1 cellular context compared by ENCODE assay signal in genomic region chr2:41989503-41990180, GRCh38.
TF ChIP-seq lines count a peak whose summit lies in the region.

No MANE protein-coding gene starts in this region.

TF ChIP-seq in H1, 55 proteins besides CTCF, POLR2A, EP300 and RAD21:
- TF ChIP-seq SRF (IDR thresholded peaks at IDR 0.05; ENCODE audit: low read depth, low read length) (no peak), ASH2L (IDR thresholded peaks at IDR 0.05; ENCODE audit: low read length) (no peak), NANOG (IDR thresholded peaks at IDR 0.05; ENCODE audit: insufficient read depth, low read depth, low read length, poor library complexity, severe bottlenecking) (no peak), POU5F1 (IDR thresholded peaks at IDR 0.05; ENCODE audit: low read depth, low read length) (no peak), HDAC6 (IDR thresholded peaks at IDR 0.05; ENCODE audit: low read depth, low read length) (no peak), RNF2 (IDR thresholded peaks at IDR 0.05; ENCODE audit: borderline replicate concordance, low read depth, low read length, missing control alignments, poor library complexity, severe bottlenecking) (no peak), GABPA (IDR thresholded peaks at IDR 0.05; ENCODE audit: borderline replicate concordance, insufficient read depth, low read length) (no peak), KDM4A (IDR thresholded peaks at IDR 0.05; ENCODE audit: low read depth, low read length, severe bottlenecking) (no peak), ATF3 (IDR thresholded peaks at IDR 0.05; ENCODE audit: insufficient read depth, low read depth, low read length) (no peak), SP4 (IDR thresholded peaks at IDR 0.05; ENCODE audit: low read length) (no peak), ZNF274 (IDR thresholded peaks at IDR 0.05; ENCODE audit: borderline replicate concordance, extremely low read depth, low read length) (no peak), SP1 (IDR thresholded peaks at IDR 0.05; ENCODE audit: low read depth, low read length) (no peak), TCF12 (IDR thresholded peaks at IDR 0.05; ENCODE audit: low read depth, low read length) (no peak), JUND (IDR thresholded peaks at IDR 0.05; ENCODE audit: low read length) (no peak)
- TF ChIP-seq, protein P1, sequence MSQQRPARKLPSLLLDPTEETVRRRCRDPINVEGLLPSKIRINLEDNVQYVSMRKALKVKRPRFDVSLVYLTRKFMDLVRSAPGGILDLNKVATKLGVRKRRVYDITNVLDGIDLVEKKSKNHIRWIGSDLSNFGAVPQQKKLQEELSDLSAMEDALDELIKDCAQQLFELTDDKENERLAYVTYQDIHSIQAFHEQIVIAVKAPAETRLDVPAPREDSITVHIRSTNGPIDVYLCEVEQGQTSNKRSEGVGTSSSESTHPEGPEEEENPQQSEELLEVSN (IDR thresholded peaks at IDR 0.05) = no peak
